ENCODE assay signal across 18 cellular contexts in genomic region chr5:149410721-149411432, GRCh38. TPM values are rescaled to one million over a fixed set of nuclear protein-coding genes. Genes with fewer than 3 reads are reported as not detected.
DNase-seq lines count a peak whose midpoint lies in the region; ATAC-seq, FAIRE-seq and TF ChIP-seq lines count a peak whose summit lies in the region.
"Had no signal": no experiment of that assay in that cellular context is flagged by ENCODE, and none has a peak within 500 bp of the region (broad histone marks: within the 10 kb centered on the region; RNA-seq: fewer than 3 reads in every experiment).

No MANE protein-coding gene starts in this region.

- no peak for FAIRE-seq in urothelium cell line (lab: Jason Lieb, UNC)
- FAIRE-seq: endometrium had no signal

- H3K9me3 ChIP-seq in heart right ventricle (no peaks in the 10 kb centered on the region), psoas muscle (no peaks in the 10 kb centered on the region)

- 72 to 86% methylated on average over 15 of the region's 15 CpGs for WGBS in heart right ventricle, 2 donors
- WGBS in psoas muscle, 3 donors: 74 to 83% (median 81%) methylated on average over 15 of the region's 15 CpGs

- H3K4me3 ChIP-seq in heart right ventricle (peak overlapping the region; percentile 7 to 64 (median 54)), psoas muscle (peak overlapping the region; percentile 59)

- intact Hi-C loops in heart right ventricle (cut with DNase I): no loop called here
- intact Hi-C loops in Right ventricle myocardium inferior (cut with DNase I): no loop called here
- intact Hi-C loops in psoas muscle (cut with DNase I): no loop called here

- H3K27ac Mint-ChIP-seq in glutamatergic neuron (ENCODE audit: unreplicated experiment): no peak overlapping the region
- H3K27ac Mint-ChIP-seq: activated T-cell treated with anti-CD3 and anti-CD28 coated beads, Interleukin-2, amount 50 U/mL, for 72 hours; stimulated activated memory B cell treated with anti-CD40 and anti-IgM and Interleukin-4, amounts not matched to agents 10 μg/mL and 1 μg/mL and 100 μg/mL, for 72 hours had no signal

- no peaks in the 10 kb centered on the region for H3K27me3 ChIP-seq in heart right ventricle
- H3K27me3 ChIP-seq in psoas muscle (ENCODE audit: insufficient read depth in 3 of 3, low read length in 2 of 3): no peaks in the 10 kb centered on the region

- ATAC-seq in heart right ventricle: no peak
- no peak for ATAC-seq in Right ventricle myocardium inferior
- ATAC-seq in psoas muscle: no peak
- ATAC-seq in GM21619 (IDR thresholded peaks at IDR 0.05; ENCODE audit: unreplicated experiment): no peak
- no peak for ATAC-seq in HG03175 (IDR thresholded peaks at IDR 0.05; ENCODE audit: unreplicated experiment)
- ATAC-seq in HG02610 (IDR thresholded peaks at IDR 0.05; ENCODE audit: unreplicated experiment): no peak
- ATAC-seq: activated T-cell treated with anti-CD3 and anti-CD28 coated beads, Interleukin-2, amount 50 U/mL, for 72 hours; stimulated activated memory B cell treated with anti-CD40 and anti-IgM and Interleukin-4, amounts not matched to agents 10 μg/mL and 1 μg/mL and 100 μg/mL, for 72 hours had no signal

- H3K4me3 Mint-ChIP-seq in glutamatergic neuron (ENCODE audit: unreplicated experiment): no peak overlapping the region
- H3K4me3 Mint-ChIP-seq: activated T-cell treated with anti-CD3 and anti-CD28 coated beads, Interleukin-2, amount 50 U/mL, for 72 hours; stimulated activated memory B cell treated with anti-CD40 and anti-IgM and Interleukin-4, amounts not matched to agents 10 μg/mL and 1 μg/mL and 100 μg/mL, for 72 hours had no signal

- DNase-seq in heart right ventricle: no peak
- no peak for DNase-seq in Right ventricle myocardium inferior (ENCODE audit: missing footprints)
- peak; percentile 46 for DNase-seq in glutamatergic neuron
- DNase-seq in psoas muscle: no peak
- no peak for DNase-seq in urothelium cell line (ENCODE audit: low spot score)
- DNase-seq: activated T-cell treated with anti-CD3 and anti-CD28 coated beads, Interleukin-2, amount 50 U/mL, for 72 hours; anterior cingulate cortex; DMS 273 treated with DMSO at 0.1 percent for 48 hours; NCI-H187; stimulated activated CD4-positive, alpha-beta T cell treated with anti-CD3 and anti-CD28 coated beads, Interleukin-4, amount 100 ng/mL, for 24 hours had no signal

- H3K27ac ChIP-seq in heart right ventricle (peak overlapping the region in 8 of 10 donors; percentile 11 to 95 (median 82)), psoas muscle (peak overlapping the region; percentile 66)
- H3K27ac ChIP-seq: RWPE1 had no signal

- H3K27me3 Mint-ChIP-seq in glutamatergic neuron (ENCODE audit: unreplicated experiment): peaks cover 6% of the 10 kb centered on the region

- no peak for TF ChIP-seq CTCF in heart right ventricle (IDR thresholded peaks at IDR 0.05)
- no peak for TF ChIP-seq CTCF in glutamatergic neuron (IDR thresholded peaks at IDR 0.05; ENCODE audit: partially characterized antibody, unreplicated experiment)
- no peak for TF ChIP-seq CTCF in psoas muscle (IDR thresholded peaks at IDR 0.05)

- H3K9me3 Mint-ChIP-seq in glutamatergic neuron (ENCODE audit: unreplicated experiment): peaks cover 2% of the 10 kb centered on the region
- H3K9me3 Mint-ChIP-seq: activated T-cell treated with anti-CD3 and anti-CD28 coated beads, Interleukin-2, amount 50 U/mL, for 72 hours; stimulated activated memory B cell treated with anti-CD40 and anti-IgM and Interleukin-4, amounts not matched to agents 10 μg/mL and 1 μg/mL and 100 μg/mL, for 72 hours had no signal

- peaks cover 14 to 54% (median 24%) of the 10 kb centered on the region in 9 donors for H3K4me1 ChIP-seq in heart right ventricle
- H3K4me1 ChIP-seq in psoas muscle: no peaks in the 10 kb centered on the region

- H3K4me1 Mint-ChIP-seq in glutamatergic neuron (ENCODE audit: low read depth, unreplicated experiment): peaks cover 12% of the 10 kb centered on the region
- H3K4me1 Mint-ChIP-seq: stimulated activated memory B cell treated with anti-CD40 and anti-IgM and Interleukin-4, amounts not matched to agents 10 μg/mL and 1 μg/mL and 100 μg/mL, for 72 hours had no signal

- no peaks in the 10 kb centered on the region for H3K36me3 Mint-ChIP-seq in glutamatergic neuron (ENCODE audit: unreplicated experiment)
- H3K36me3 Mint-ChIP-seq: stimulated activated memory B cell treated with anti-CD40 and anti-IgM and Interleukin-4, amounts not matched to agents 10 μg/mL and 1 μg/mL and 100 μg/mL, for 72 hours had no signal

- H3K36me3 ChIP-seq in heart right ventricle (peaks cover 0 to 28% (median 0%) of the 10 kb centered on the region in 9 donors), psoas muscle (ENCODE audit: insufficient read depth in 1 of 2, low read depth in 1 of 2) (no peaks in the 10 kb centered on the region)

RNA-seq across cellular contexts. Expression of gene IL17B, which starts 31.8 kb away (rescaled TPM):
- total RNA-seq in heart right ventricle (under 1 TPM in 2 of 10 donors, not detected in 8; 0.44 to 0.83 TPM), Right ventricle myocardium inferior (not detected), glutamatergic neuron (ENCODE audit: unreplicated experiment) (0.88 TPM), psoas muscle (under 1 TPM in 1 of 4 donors, not detected in 3; 0.58 TPM)
- polyA plus RNA-seq in heart right ventricle (under 1 TPM in 1 of 2 donors, not detected in 1; 0.57 TPM), psoas muscle (under 1 TPM in 2 of 3 donors, not detected in 1; 0.08 to 0.42 TPM)
- total RNA-seq: A673; activated T-cell treated with anti-CD3 and anti-CD28 coated beads, Interleukin-2, amount 50 U/mL, for 72 hours; mesenteric fat pad had no signal

RNA-seq across cellular contexts. Expression of gene PCYOX1L, which starts 53.0 kb away (rescaled TPM):
- 1 to 10 TPM; 2.6 to 5.5 (median 4.0) TPM for total RNA-seq in heart right ventricle
- 1 to 10 TPM; 4.5 to 6.2 TPM for polyA plus RNA-seq in heart right ventricle
- 2.7 TPM for total RNA-seq in Right ventricle myocardium inferior
- total RNA-seq in glutamatergic neuron (ENCODE audit: unreplicated experiment): 25.4 TPM
- 1 to 10 TPM in 1 of 4 donors, under 1 TPM in 3; 0.65 to 2.7 (median 0.84) TPM for total RNA-seq in psoas muscle
- 1 to 10 TPM in 1 of 3 donors, under 1 TPM in 2; 0.28 to 1.1 (median 0.70) TPM for polyA plus RNA-seq in psoas muscle
